Comparison of ENCODE assay signal across 8 cellular contexts in genomic region chr16:4307215-4308037, GRCh38. TPM values are rescaled to one million over a fixed set of nuclear protein-coding genes. Genes with fewer than 3 reads are reported as not detected.
DNase-seq lines count a peak whose midpoint lies in the region; ATAC-seq and TF ChIP-seq lines count a peak whose summit lies in the region.

No MANE protein-coding gene starts in this region.

- H3K36me3 ChIP-seq in colonic mucosa: no peaks in the 10 kb centered on the region

- no peak for TF ChIP-seq CTCF in colonic mucosa (IDR thresholded peaks at IDR 0.05)

- ATAC-seq in GM18861 (IDR thresholded peaks at IDR 0.05; ENCODE audit: unreplicated experiment): peak; percentile 89
- ATAC-seq in HG03066 (IDR thresholded peaks at IDR 0.05; ENCODE audit: low read depth, unreplicated experiment): peak; percentile 81

- no peaks in the 10 kb centered on the region for H3K27me3 ChIP-seq in colonic mucosa

- H3K4me3 ChIP-seq in colonic mucosa: peak overlapping the region; percentile 44

- intact Hi-C loops in colonic mucosa (cut with DNase I): no loop called here

- DNase-seq in A172 (ENCODE audit: low spot score) (peak; percentile 55), NCI-H446 treated with DMSO at 0.1 percent for 48 hours (lab: John Stamatoyannopoulos, UW) (peak; percentile 52), colonic mucosa (peak; percentile 91), left kidney (ENCODE audit: low read depth, low spot score) (peak; percentile 97)
- peak; percentile 81 to 91 for DNase-seq in activated CD4-positive, alpha-beta T cell treated with anti-CD3 and anti-CD28 coated beads for 24 hours (ENCODE audit: low read depth in 2 of 2)
- DNase-seq in stimulated activated CD4-positive, alpha-beta T cell treated with anti-CD3 and anti-CD28 coated beads, Interleukin-1b, Interleukin-23, amount 100 ng/mL, for 48 hours: peak; percentile 96

- no peaks in the 10 kb centered on the region for H3K4me1 ChIP-seq in colonic mucosa

- H3K9me3 ChIP-seq in colonic mucosa: no peaks in the 10 kb centered on the region

- peak overlapping the region; percentile 53 to 59 for H3K9ac ChIP-seq in colonic mucosa (ENCODE audit: low read depth in 2 of 2, low read length in 2 of 2)

- peak overlapping the region; percentile 73 for H3K27ac ChIP-seq in colonic mucosa

RNA-seq across cellular contexts. Expression of gene GLIS2, which starts 8.4 kb away (rescaled TPM):
- total RNA-seq in A172 (2014; rRNA removed; shearing (Covaris generic)): 3.2 and 5.7 TPM in 2 replicates
- total RNA-seq in colonic mucosa: 1 to 10 TPM in 1 of 2 donors, under 1 TPM in 1; 0.89 to 4.1 TPM

RNA-seq across cellular contexts. Expression of gene TFAP4, which starts 34.6 kb away (rescaled TPM):
- total RNA-seq in A172 (2014; rRNA removed; shearing (Covaris generic)): 8.0 and 12.1 TPM in 2 replicates
- 10 to 100 TPM in 1 of 2 donors, 1 to 10 TPM in 1; 5.4 to 15.4 TPM for total RNA-seq in colonic mucosa

RNA-seq across cellular contexts. Expression of gene PAM16, which starts 43.7 kb away (rescaled TPM):
- 46.8 and 116 TPM in 2 replicates for total RNA-seq in A172 (2014; rRNA removed; shearing (Covaris generic))
- total RNA-seq in colonic mucosa: 10 to 100 TPM; 28.2 to 43.6 TPM

Comparison
In these comparisons a context has a peak if more than half of its experiments do, and no peak if none do; other contexts are left out.
1. Peak in every context shown above with its lines: DNase-seq, ATAC-seq, H3K4me3 ChIP-seq and H3K27ac ChIP-seq.